Comparison of ENCODE assay signal across 2 cellular contexts in the genomic region with DNA sequence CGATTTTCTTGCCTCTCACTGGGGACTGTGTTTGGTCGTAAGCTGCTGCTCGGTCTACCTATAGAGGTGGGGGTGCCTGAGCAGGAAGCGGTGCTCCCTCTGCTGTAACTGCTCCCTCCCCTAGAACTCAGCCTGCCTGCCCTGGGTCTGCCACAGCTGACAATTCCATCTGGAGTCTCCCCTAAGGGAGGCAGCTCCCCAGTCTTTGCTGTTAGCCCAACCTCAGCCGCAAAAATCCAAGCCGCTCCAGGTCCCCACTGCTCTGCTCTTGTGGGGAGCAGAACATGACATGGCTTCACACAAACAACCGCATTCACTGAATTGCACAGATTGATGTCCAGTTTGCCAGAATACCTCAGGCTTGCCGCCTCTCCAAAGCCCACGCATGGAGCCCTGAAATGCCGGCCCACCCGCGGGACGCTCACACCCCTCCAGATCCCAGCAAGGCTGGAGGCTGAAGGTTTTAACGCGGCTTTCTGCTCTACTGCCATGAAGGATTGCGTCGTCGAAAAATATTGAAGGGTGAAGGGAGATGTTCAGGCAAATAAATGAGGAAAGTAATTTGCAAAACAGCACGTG.
TF ChIP-seq lines count a peak whose summit lies in the region.

No MANE protein-coding gene starts in this region.

TF ChIP-seq in SK-N-SH treated with all-trans-retinoic acid at 6 μM for 48 hours, 23 proteins besides CTCF, POLR2A, EP300 and RAD21 (continued from another document):
- TF ChIP-seq CSRNP3 (CRISPR knock-in tag; IDR thresholded peaks at IDR 0.05) (no peak), CSDC2 (CRISPR knock-in tag; IDR thresholded peaks at IDR 0.05) (no peak), ZC3H10 (CRISPR knock-in tag; IDR thresholded peaks at IDR 0.05) (no peak), ISL1 (CRISPR knock-in tag; IDR thresholded peaks at IDR 0.05) (no peak)

TF ChIP-seq in neural cell, 6 proteins besides CTCF, POLR2A, EP300 and RAD21 (continued from another document):
- TF ChIP-seq REST (IDR thresholded peaks at IDR 0.05; ENCODE audit: borderline replicate concordance) (no peak), MXI1 (conservative IDR thresholded peaks at IDR 0.05; ENCODE audit: poor library complexity, severe bottlenecking) (no peak), SMC3 (conservative IDR thresholded peaks at IDR 0.05; ENCODE audit: poor library complexity) (no peak), TAF1 (IDR thresholded peaks at IDR 0.05; ENCODE audit: low read depth) (no peak)
